Comparison of ENCODE assay signal across 16 cellular contexts in genomic region chrX:1449581-1450149, GRCh38. TPM values are rescaled to one million over a fixed set of nuclear protein-coding genes. Genes with fewer than 3 reads are reported as not detected.
A peak's percentile ranks its signal among the peaks of the same experiment; 100 is the strongest.
DNase-seq lines count a peak whose midpoint lies in the region; ATAC-seq and TF ChIP-seq lines count a peak whose summit lies in the region.
"Had no signal": no experiment of that assay in that cellular context is flagged by ENCODE, and none has a peak within 500 bp of the region (broad histone marks: within the 10 kb centered on the region; RNA-seq: fewer than 3 reads in every experiment).

No MANE protein-coding gene starts in this region.

- intact Hi-C loops in vagina (cut with DNase I) = loop anchor here (2.0 to 10.0 kb wide), 2 partner anchors 57 to 145 kb away; partner anchors contain the start of genes AKAP17A and SLC25A6

- POLR2A ChIA-PET in activated CD8-positive, alpha-beta T cell treated with anti-CD3 and anti-CD28 coated beads, Interleukin-2, amount 10 ng/mL, durations not matched to agents 7 days and 5 days (lab: Charles Lee) = no interaction called here

- H3K9me3 ChIP-seq in lung (ENCODE audit: control insufficient read depth in 2 of 2, insufficient read depth in 1 of 2, low read length in 1 of 2) = peaks cover 0 to 3% of the 10 kb centered on the region in 2 donors
- no peaks in the 10 kb centered on the region for H3K9me3 ChIP-seq in vagina
- H3K9me3 ChIP-seq: right lobe of liver had no signal

- peaks cover 23% of the 10 kb centered on the region for H3K36me3 Mint-ChIP-seq in activated naive CD4-positive, alpha-beta T cell treated with anti-CD3 and anti-CD28 coated beads, Interleukin-2, amount 50 U/mL, for 24 hours
- peaks cover 49% of the 10 kb centered on the region for H3K36me3 Mint-ChIP-seq in activated CD8-positive, alpha-beta T cell treated with anti-CD3 and anti-CD28 coated beads, Interleukin-2, amount 10 ng/mL, durations not matched to agents 7 days and 5 days (ENCODE audit: low read depth)

- H3K27me3 Mint-ChIP-seq in activated naive CD4-positive, alpha-beta T cell treated with anti-CD3 and anti-CD28 coated beads, Interleukin-2, amount 50 U/mL, for 24 hours = no peaks in the 10 kb centered on the region
- no peaks in the 10 kb centered on the region for H3K27me3 Mint-ChIP-seq in activated CD8-positive, alpha-beta T cell treated with anti-CD3 and anti-CD28 coated beads, Interleukin-2, amount 10 ng/mL, durations not matched to agents 7 days and 5 days (ENCODE audit: low read depth)

- no peak for ATAC-seq in activated CD8-positive, alpha-beta T cell treated with anti-CD3 and anti-CD28 coated beads, Interleukin-2, amount 10 ng/mL, durations not matched to agents 7 days and 5 days
- no peak for ATAC-seq in lung (ENCODE audit: insufficient read depth, low FRiP score)
- ATAC-seq: right lobe of liver, WTC11 had no signal

- H3K27me3 ChIP-seq in lung (ENCODE audit: control insufficient read depth, insufficient read depth) (no peaks in the 10 kb centered on the region), vagina (no peaks in the 10 kb centered on the region)
- H3K27me3 ChIP-seq: right lobe of liver had no signal

- no peak overlapping the region for H3K4me3 ChIP-seq in lung
- no peak overlapping the region for H3K4me3 ChIP-seq in vagina
- H3K4me3 ChIP-seq: GM23248, right lobe of liver had no signal

- H3K4me3 Mint-ChIP-seq in activated naive CD4-positive, alpha-beta T cell treated with anti-CD3 and anti-CD28 coated beads, Interleukin-2, amount 50 U/mL, for 24 hours = peak overlapping the region; percentile 3
- no peak overlapping the region for H3K4me3 Mint-ChIP-seq in activated CD8-positive, alpha-beta T cell treated with anti-CD3 and anti-CD28 coated beads, Interleukin-2, amount 10 ng/mL, durations not matched to agents 7 days and 5 days
- H3K4me3 Mint-ChIP-seq: T-helper 1 cell treated with Interleukin-12 subunit alpha and Interleukin-12 subunit beta and Interleukin-4 antibody, amounts not matched to agents 30 μg/mL and 1 μg/mL, for 36 hours; WTC11 had no signal

- H3K27ac Mint-ChIP-seq in activated naive CD4-positive, alpha-beta T cell treated with anti-CD3 and anti-CD28 coated beads, Interleukin-2, amount 50 U/mL, for 24 hours = peak overlapping the region; percentile 12
- no peak overlapping the region for H3K27ac Mint-ChIP-seq in activated CD8-positive, alpha-beta T cell treated with anti-CD3 and anti-CD28 coated beads, Interleukin-2, amount 10 ng/mL, durations not matched to agents 7 days and 5 days
- H3K27ac Mint-ChIP-seq: T-helper 1 cell treated with Interleukin-12 subunit alpha and Interleukin-12 subunit beta and Interleukin-4 antibody, amounts not matched to agents 30 μg/mL and 1 μg/mL, for 36 hours; WTC11 had no signal

- H3K4me1 ChIP-seq in lung (ENCODE audit: control insufficient read depth in 2 of 2, insufficient read depth in 2 of 2, low read length in 2 of 2) = peaks cover 4 to 9% of the 10 kb centered on the region in 2 donors
- H3K4me1 ChIP-seq in vagina = peaks cover 25% of the 10 kb centered on the region
- H3K4me1 ChIP-seq: right lobe of liver had no signal

- H3K36me3 ChIP-seq in lung (ENCODE audit: control insufficient read depth in 2 of 2, insufficient read depth in 2 of 2, low read length in 2 of 2) = no peaks in the 10 kb centered on the region
- no peaks in the 10 kb centered on the region for H3K36me3 ChIP-seq in vagina
- H3K36me3 ChIP-seq: right lobe of liver had no signal

- CTCF ChIA-PET in activated CD8-positive, alpha-beta T cell treated with anti-CD3 and anti-CD28 coated beads, Interleukin-2, amount 10 ng/mL, durations not matched to agents 7 days and 5 days (lab: Charles Lee) = no interaction called here

- H3K27ac ChIP-seq in lung (ENCODE audit: low read depth in 1 of 2, low read length in 1 of 2) (no peak overlapping the region), vagina (no peak overlapping the region)
- H3K27ac ChIP-seq: GM23248, right lobe of liver had no signal

- TF ChIP-seq CTCF in lung (IDR thresholded peaks at IDR 0.05; ENCODE audit: control extremely low read depth, extremely low read depth) (no peak), vagina (IDR thresholded peaks at IDR 0.05) (no peak)

- H3K4me1 Mint-ChIP-seq in activated naive CD4-positive, alpha-beta T cell treated with anti-CD3 and anti-CD28 coated beads, Interleukin-2, amount 50 U/mL, for 24 hours = peaks cover 23% of the 10 kb centered on the region
- H3K4me1 Mint-ChIP-seq in activated CD8-positive, alpha-beta T cell treated with anti-CD3 and anti-CD28 coated beads, Interleukin-2, amount 10 ng/mL, durations not matched to agents 7 days and 5 days (ENCODE audit: low read depth) = peaks cover 37% of the 10 kb centered on the region
- H3K4me1 Mint-ChIP-seq: WTC11 had no signal

- DNase-seq in activated naive CD4-positive, alpha-beta T cell treated with anti-CD3 and anti-CD28 coated beads, Interleukin-2, amount 50 U/mL, for 16 hours = no peak
- DNase-seq in activated CD8-positive, alpha-beta T cell treated with anti-CD3 and anti-CD28 coated beads, Interleukin-2, amount 10 ng/mL, durations not matched to agents 7 days and 5 days = peak; percentile 19
- DNase-seq in lung (ENCODE audit: low spot score) (peak; percentile 5), vagina (ENCODE audit: extremely low spot score in 2 of 2) (peak; percentile 25 to 76), DMS153 (lab: John Stamatoyannopoulos, UW) (no peak), UCSD-AML1 (lab: John Stamatoyannopoulos, UW; ENCODE audit: unreplicated experiment) (no peak)
- no peak for DNase-seq in activated CD4-positive, alpha-beta T cell treated with anti-CD3 and anti-CD28 coated beads, Interleukin-2, amount 50 U/mL, for 48 hours
- DNase-seq: amniotic stem cell, cerebellar nuclear complex, GM23248, midbrain, NCI-H187 had no signal

- peaks cover 22% of the 10 kb centered on the region for H3K9me3 Mint-ChIP-seq in activated naive CD4-positive, alpha-beta T cell treated with anti-CD3 and anti-CD28 coated beads, Interleukin-2, amount 50 U/mL, for 24 hours
- H3K9me3 Mint-ChIP-seq in activated CD8-positive, alpha-beta T cell treated with anti-CD3 and anti-CD28 coated beads, Interleukin-2, amount 10 ng/mL, durations not matched to agents 7 days and 5 days (ENCODE audit: insufficient read depth) = peaks cover 34% of the 10 kb centered on the region

- 99 to 100% methylated on average over 2 of the region's 2 CpGs for WGBS in lung, 2 donors

- TF ChIP-seq POLR2A in vagina (IDR thresholded peaks at IDR 0.05) = no peak

RNA-seq across cellular contexts. Expression of gene ASMTL, which starts 3.0 kb away (rescaled TPM):
- 10 to 100 TPM; 45.3 to 45.9 TPM for total RNA-seq in activated CD8-positive, alpha-beta T cell treated with anti-CD3 and anti-CD28 coated beads, Interleukin-2, amount 10 ng/mL, durations not matched to agents 7 days and 5 days
- total RNA-seq in lung (10 to 100 TPM; 12.3 to 29.4 TPM), vagina (31.7 TPM)
- 10 to 100 TPM; 17.0 to 26.6 TPM for polyA plus RNA-seq in lung

RNA-seq across cellular contexts. Expression of gene SLC25A6, which starts 57.8 kb away (rescaled TPM):
- total RNA-seq in activated CD8-positive, alpha-beta T cell treated with anti-CD3 and anti-CD28 coated beads, Interleukin-2, amount 10 ng/mL, durations not matched to agents 7 days and 5 days = 100 to 1,000 TPM; 273 to 293 TPM
- total RNA-seq in lung (100 to 1,000 TPM; 168 to 350 TPM), vagina (442 TPM)
- polyA plus RNA-seq in lung = 100 to 1,000 TPM; 382 to 422 TPM

Comparison
In these comparisons a context has a peak if more than half of its experiments do, and no peak if none do; other contexts are left out.
1. DNase-seq: peak in activated CD8-positive, alpha-beta T cell treated with anti-CD3 and anti-CD28 coated beads, Interleukin-2, amount 10 ng/mL, durations not matched to agents 7 days and 5 days (single experiment), lung (single experiment) and vagina (2 of 2); none in activated naive CD4-positive, alpha-beta T cell treated with anti-CD3 and anti-CD28 coated beads, Interleukin-2, amount 50 U/mL, for 16 hours (single experiment), DMS153 (single experiment), UCSD-AML1 (single experiment) and activated CD4-positive, alpha-beta T cell treated with anti-CD3 and anti-CD28 coated beads, Interleukin-2, amount 50 U/mL, for 48 hours (0 of 2).